8 cellular contexts compared by ENCODE assay signal in genomic region chr15:64596701-64597468, GRCh38.
A peak's percentile ranks its signal among the peaks of the same experiment; 100 is the strongest.
DNase-seq lines count a peak whose midpoint lies in the region; ATAC-seq and TF ChIP-seq lines count a peak whose summit lies in the region.

No MANE protein-coding gene starts in this region.

- no peak for TF ChIP-seq POLR2A in ovary (IDR thresholded peaks at IDR 0.05)

- in situ Hi-C loops in ACHN (cut with HindIII; ENCODE audit: low pct_ligation_motif_present, low pct_unique_long_range_greater_than_20kb, low sequenced_read_pairs), result no loop called here

- H3K18ac ChIP-seq in trophoblast cell (ENCODE audit: low read length), result no peak overlapping the region

- peaks cover 12% of the 10 kb centered on the region for H3K4me1 ChIP-seq in ovary (ENCODE audit: insufficient read depth)
- H3K4me1 ChIP-seq in trophoblast cell (ENCODE audit: control insufficient read depth in 1 of 2, insufficient read depth in 2 of 2, low read length in 2 of 2), result no peaks in the 10 kb centered on the region

- H3K4me2 ChIP-seq in trophoblast cell (ENCODE audit: low read length), result no peak overlapping the region

- no peak overlapping the region for H3K9ac ChIP-seq in trophoblast cell (ENCODE audit: low read length)

- no peak overlapping the region for H2BK12ac ChIP-seq in trophoblast cell (ENCODE audit: low read length)

- H3K9me3 ChIP-seq in WERI-Rb-1 (ENCODE audit: severe bottlenecking), result no peaks in the 10 kb centered on the region
- H3K9me3 ChIP-seq in ovary, result no peaks in the 10 kb centered on the region
- no peaks in the 10 kb centered on the region for H3K9me3 ChIP-seq in trophoblast cell (ENCODE audit: insufficient read depth, low read depth, low read length)

- no peak for TF ChIP-seq EP300 in ovary (IDR thresholded peaks at IDR 0.05)

- no peak overlapping the region for H3K14ac ChIP-seq in trophoblast cell (ENCODE audit: low read length)

- TF ChIP-seq CTCF in WERI-Rb-1 (IDR thresholded peaks at IDR 0.05; ENCODE audit: low read depth, low read length), result no peak
- TF ChIP-seq CTCF in ovary (IDR thresholded peaks at IDR 0.05), result no peak

- H3K4me3 ChIP-seq in WERI-Rb-1 (ENCODE audit: low read depth, low read length) (no peak overlapping the region), ovary (no peak overlapping the region), trophoblast cell (ENCODE audit: low read depth, low read length) (no peak overlapping the region)

- intact Hi-C loops in ovary (cut with DNase I), result no loop called here

- peak; percentile 65 for ATAC-seq in GM18517 (IDR thresholded peaks at IDR 0.05; ENCODE audit: unreplicated experiment)
- no peak for ATAC-seq in HG02623 (IDR thresholded peaks at IDR 0.05; ENCODE audit: unreplicated experiment)

- H4K8ac ChIP-seq in trophoblast cell (ENCODE audit: low read depth, low read length), result no peak overlapping the region

- H3K36me3 ChIP-seq in WERI-Rb-1 (no peaks in the 10 kb centered on the region; the same call in 1 of the 2 replicates), ovary (no peaks in the 10 kb centered on the region), trophoblast cell (ENCODE audit: control insufficient read depth in 1 of 2, insufficient read depth in 2 of 2, low read length in 2 of 2) (no peaks in the 10 kb centered on the region)

- no peak overlapping the region for H4K12ac ChIP-seq in trophoblast cell (ENCODE audit: low read depth, low read length)

- DNase-seq in ACHN, result peak; percentile 14
- DNase-seq in NCI-H1436 treated with DMSO at 0.1 percent for 48 hours (lab: John Stamatoyannopoulos, UW), result peak; percentile 40
- peak; percentile 49 for DNase-seq in WERI-Rb-1
- DNase-seq in glomerular endothelial cell (ENCODE audit: extremely low read depth, low read depth, low spot score), result peak; percentile 18
- peak in 2 of 5 donors; percentile 27 to 28 for DNase-seq in ovary
- DNase-seq in trophoblast cell, result no peak

- no peak overlapping the region for H2BK120ac ChIP-seq in trophoblast cell (ENCODE audit: insufficient read depth, low read length, poor library complexity)

- no peak overlapping the region for H2AFZ ChIP-seq in trophoblast cell (ENCODE audit: insufficient read depth, low read length, poor library complexity)

- H3K79me2 ChIP-seq in trophoblast cell (ENCODE audit: control insufficient read depth, insufficient read depth, low read length, poor library complexity), result no peaks in the 10 kb centered on the region

- no peak overlapping the region for H3K4ac ChIP-seq in trophoblast cell (ENCODE audit: low read depth, low read length)

- H2BK5ac ChIP-seq in trophoblast cell (ENCODE audit: low read depth, low read length, poor library complexity), result no peak overlapping the region

- H3K79me1 ChIP-seq in trophoblast cell (ENCODE audit: low read length), result no peaks in the 10 kb centered on the region

- H4K91ac ChIP-seq in trophoblast cell (ENCODE audit: low read depth, low read length), result no peak overlapping the region

- WGBS in ovary, 3 donors, result 20 to 28% (median 25%) methylated on average over 4 of the region's 4 CpGs
- no CpG with 5 or more reads among the region's 4 CpGs for WGBS in trophoblast cell (ENCODE audit: extremely low coverage, insufficient coverage, insufficient read length)

- no peak overlapping the region for H2AK5ac ChIP-seq in trophoblast cell (ENCODE audit: low read length)

- no peak overlapping the region for H3K23ac ChIP-seq in trophoblast cell (ENCODE audit: low read length)

- H3K27me3 ChIP-seq in WERI-Rb-1 (ENCODE audit: insufficient read depth, low read depth, severe bottlenecking) (no peaks in the 10 kb centered on the region), ovary (no peaks in the 10 kb centered on the region), trophoblast cell (ENCODE audit: insufficient read depth, low read length) (no peaks in the 10 kb centered on the region)

- peak overlapping the region; percentile 26 for H3K27ac ChIP-seq in WERI-Rb-1
- H3K27ac ChIP-seq in ovary, result peak overlapping the region; percentile 6 to 70
- H3K27ac ChIP-seq in trophoblast cell (ENCODE audit: low read depth, low read length), result no peak overlapping the region

Comparison
In these comparisons a context has a peak if more than half of its experiments do, and no peak if none do; other contexts are left out.
1. DNase-seq: peak in ACHN (single experiment), NCI-H1436 treated with DMSO at 0.1 percent for 48 hours (single experiment), WERI-Rb-1 (single experiment) and glomerular endothelial cell (single experiment); none in trophoblast cell (0 of 2).